ENCODE assay signal across 30 cellular contexts in the genomic region with DNA sequence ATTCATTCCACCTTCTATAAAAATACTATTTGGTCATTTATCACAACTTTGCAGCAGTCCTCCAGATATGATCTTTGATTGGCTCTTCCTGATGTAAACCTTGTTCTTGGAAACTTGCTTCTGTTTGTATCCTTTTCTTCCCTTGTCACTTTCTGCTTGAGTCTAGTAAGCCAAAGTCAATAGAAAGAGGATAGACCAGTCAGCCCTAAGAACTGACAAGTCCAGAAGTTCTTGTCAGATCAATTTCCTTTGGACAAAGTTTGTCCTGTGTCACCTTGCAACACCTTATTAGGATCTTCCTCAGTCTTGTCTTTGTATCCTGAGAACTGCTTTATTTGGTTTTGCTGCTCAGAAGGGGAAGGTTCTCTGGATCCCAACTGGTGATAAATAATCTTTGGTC.
"Had no signal": no experiment of that assay in that cellular context is flagged by ENCODE, and none has a peak within 500 bp of the region (broad histone marks: within the 10 kb centered on the region; RNA-seq: fewer than 3 reads in every experiment).

No MANE protein-coding gene starts in this region.

- DNase-seq: activated CD4-positive, alpha-beta memory T cell treated with anti-CD3 and anti-CD28 coated beads for 36 hours; activated CD4-positive, alpha-beta T cell treated with anti-CD3 and anti-CD28 coated beads for 36 hours; activated CD4-positive, alpha-beta T cell treated with anti-CD3 and anti-CD28 coated beads, Interleukin-2, amount 10 ng/mL, durations not matched to agents 24 days and 14 days; activated CD4-positive, CD25-positive, alpha-beta regulatory T cell; activated CD4-positive, CD25-positive, alpha-beta regulatory T cell treated with anti-CD3 and anti-CD28 coated beads, Interleukin-2, amount 50 U/mL, for 72 hours; activated CD8-positive, alpha-beta memory T cell treated with anti-CD3 and anti-CD28 coated beads, Interleukin-2, amount 10 ng/mL, durations not matched to agents 7 days and 5 days; activated CD8-positive, alpha-beta memory T cell treated with anti-CD3 and anti-CD28 coated beads, Interleukin-2, amount 50 U/mL, for 4 hours; activated CD8-positive, alpha-beta T cell treated with anti-CD3 and anti-CD28 coated beads, Interleukin-2, amount 10 ng/mL, durations not matched to agents 7 days and 5 days; activated effector memory CD4-positive, alpha-beta T cell treated with anti-CD3 and anti-CD28 coated beads, Interleukin-2, amount 50 U/mL, for 16 hours; activated naive CD4-positive, alpha-beta T cell treated with anti-CD3 and anti-CD28 coated beads for 36 hours; activated naive CD8-positive, alpha-beta T cell treated with anti-CD3 and anti-CD28 coated beads for 36 hours; activated naive CD8-positive, alpha-beta T cell treated with anti-CD3 and anti-CD28 coated beads, Interleukin-2, amount 50 U/mL, for 24 hours; activated T-cell treated with anti-CD3 and anti-CD28 coated beads, Interleukin-2, amount 50 U/mL, for 1 hour; activated T-cell treated with anti-CD3 and anti-CD28 coated beads, Interleukin-2, amount 50 U/mL, for 48 hours; adrenal gland; amygdala; aorta; body of pancreas; caudate nucleus; cortex of kidney; dermis blood vessel endothelial cell; effector CD4-positive, alpha-beta T cell; effector memory CD8-positive, alpha-beta T cell; erythroblast; esophagus squamous epithelium; foreskin melanocyte; heart right ventricle; T-cell; T-helper 9 cell had no signal

- H3K4me1 ChIP-seq: adrenal gland, body of pancreas, esophagus squamous epithelium, gastroesophageal sphincter had no signal

- ATAC-seq: activated CD4-positive, alpha-beta T cell treated with anti-CD3 and anti-CD28 coated beads for 36 hours; activated CD8-positive, alpha-beta memory T cell treated with anti-CD3 and anti-CD28 coated beads, Interleukin-2, amount 10 ng/mL, durations not matched to agents 7 days and 5 days; activated CD8-positive, alpha-beta T cell treated with anti-CD3 and anti-CD28 coated beads, Interleukin-2, amount 10 ng/mL, durations not matched to agents 7 days and 5 days; activated naive CD8-positive, alpha-beta T cell treated with anti-CD3 and anti-CD28 coated beads, Interleukin-2, amount 50 U/mL, for 24 hours; body of pancreas; effector memory CD8-positive, alpha-beta T cell; gastroesophageal sphincter; heart right ventricle; T-cell had no signal

- H3K27me3 ChIP-seq: adrenal gland, body of pancreas, esophagus squamous epithelium, gastroesophageal sphincter, heart right ventricle had no signal

- H3K9me3 ChIP-seq: adrenal gland, body of pancreas, esophagus squamous epithelium had no signal

- H3K27ac ChIP-seq: adrenal gland, body of pancreas, esophagus squamous epithelium, gastroesophageal sphincter, heart right ventricle had no signal

- H3K4me3 ChIP-seq: adrenal gland, body of pancreas, esophagus squamous epithelium, gastroesophageal sphincter, heart right ventricle had no signal

- H3K36me3 ChIP-seq: adrenal gland, esophagus squamous epithelium, gastroesophageal sphincter, heart right ventricle had no signal
